Comparison of ENCODE assay signal across 1 cellular context in the genomic region with DNA sequence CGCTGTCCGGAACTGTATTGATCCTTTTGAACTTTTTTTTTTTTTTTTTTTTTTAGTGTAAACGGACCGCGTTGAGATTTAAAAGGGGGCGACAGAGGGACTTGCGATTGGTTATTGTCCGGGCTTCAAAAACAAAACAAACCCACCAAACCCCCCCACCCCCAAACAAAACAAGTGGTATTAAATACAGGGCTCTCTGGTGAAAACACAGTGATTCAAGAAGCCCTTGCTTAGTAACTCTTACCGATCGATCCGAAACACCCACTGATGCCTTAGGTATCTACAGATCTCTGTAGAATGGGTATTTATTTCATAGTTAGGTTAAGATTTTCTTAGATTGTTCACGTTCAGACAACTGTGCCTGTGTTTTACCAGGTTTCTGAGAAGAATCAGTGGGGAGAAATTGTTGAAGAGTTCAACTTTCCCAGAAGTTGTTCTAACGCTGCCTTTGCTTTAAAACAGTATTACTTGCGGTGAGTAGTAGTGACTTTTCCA.
TF ChIP-seq lines count a peak whose summit lies in the region.

No MANE protein-coding gene starts in this region.

TF ChIP-seq in HepG2, 621 proteins besides CTCF, POLR2A, EP300 and RAD21 (continued from another document and continues in another):
- TF ChIP-seq, protein P1, sequence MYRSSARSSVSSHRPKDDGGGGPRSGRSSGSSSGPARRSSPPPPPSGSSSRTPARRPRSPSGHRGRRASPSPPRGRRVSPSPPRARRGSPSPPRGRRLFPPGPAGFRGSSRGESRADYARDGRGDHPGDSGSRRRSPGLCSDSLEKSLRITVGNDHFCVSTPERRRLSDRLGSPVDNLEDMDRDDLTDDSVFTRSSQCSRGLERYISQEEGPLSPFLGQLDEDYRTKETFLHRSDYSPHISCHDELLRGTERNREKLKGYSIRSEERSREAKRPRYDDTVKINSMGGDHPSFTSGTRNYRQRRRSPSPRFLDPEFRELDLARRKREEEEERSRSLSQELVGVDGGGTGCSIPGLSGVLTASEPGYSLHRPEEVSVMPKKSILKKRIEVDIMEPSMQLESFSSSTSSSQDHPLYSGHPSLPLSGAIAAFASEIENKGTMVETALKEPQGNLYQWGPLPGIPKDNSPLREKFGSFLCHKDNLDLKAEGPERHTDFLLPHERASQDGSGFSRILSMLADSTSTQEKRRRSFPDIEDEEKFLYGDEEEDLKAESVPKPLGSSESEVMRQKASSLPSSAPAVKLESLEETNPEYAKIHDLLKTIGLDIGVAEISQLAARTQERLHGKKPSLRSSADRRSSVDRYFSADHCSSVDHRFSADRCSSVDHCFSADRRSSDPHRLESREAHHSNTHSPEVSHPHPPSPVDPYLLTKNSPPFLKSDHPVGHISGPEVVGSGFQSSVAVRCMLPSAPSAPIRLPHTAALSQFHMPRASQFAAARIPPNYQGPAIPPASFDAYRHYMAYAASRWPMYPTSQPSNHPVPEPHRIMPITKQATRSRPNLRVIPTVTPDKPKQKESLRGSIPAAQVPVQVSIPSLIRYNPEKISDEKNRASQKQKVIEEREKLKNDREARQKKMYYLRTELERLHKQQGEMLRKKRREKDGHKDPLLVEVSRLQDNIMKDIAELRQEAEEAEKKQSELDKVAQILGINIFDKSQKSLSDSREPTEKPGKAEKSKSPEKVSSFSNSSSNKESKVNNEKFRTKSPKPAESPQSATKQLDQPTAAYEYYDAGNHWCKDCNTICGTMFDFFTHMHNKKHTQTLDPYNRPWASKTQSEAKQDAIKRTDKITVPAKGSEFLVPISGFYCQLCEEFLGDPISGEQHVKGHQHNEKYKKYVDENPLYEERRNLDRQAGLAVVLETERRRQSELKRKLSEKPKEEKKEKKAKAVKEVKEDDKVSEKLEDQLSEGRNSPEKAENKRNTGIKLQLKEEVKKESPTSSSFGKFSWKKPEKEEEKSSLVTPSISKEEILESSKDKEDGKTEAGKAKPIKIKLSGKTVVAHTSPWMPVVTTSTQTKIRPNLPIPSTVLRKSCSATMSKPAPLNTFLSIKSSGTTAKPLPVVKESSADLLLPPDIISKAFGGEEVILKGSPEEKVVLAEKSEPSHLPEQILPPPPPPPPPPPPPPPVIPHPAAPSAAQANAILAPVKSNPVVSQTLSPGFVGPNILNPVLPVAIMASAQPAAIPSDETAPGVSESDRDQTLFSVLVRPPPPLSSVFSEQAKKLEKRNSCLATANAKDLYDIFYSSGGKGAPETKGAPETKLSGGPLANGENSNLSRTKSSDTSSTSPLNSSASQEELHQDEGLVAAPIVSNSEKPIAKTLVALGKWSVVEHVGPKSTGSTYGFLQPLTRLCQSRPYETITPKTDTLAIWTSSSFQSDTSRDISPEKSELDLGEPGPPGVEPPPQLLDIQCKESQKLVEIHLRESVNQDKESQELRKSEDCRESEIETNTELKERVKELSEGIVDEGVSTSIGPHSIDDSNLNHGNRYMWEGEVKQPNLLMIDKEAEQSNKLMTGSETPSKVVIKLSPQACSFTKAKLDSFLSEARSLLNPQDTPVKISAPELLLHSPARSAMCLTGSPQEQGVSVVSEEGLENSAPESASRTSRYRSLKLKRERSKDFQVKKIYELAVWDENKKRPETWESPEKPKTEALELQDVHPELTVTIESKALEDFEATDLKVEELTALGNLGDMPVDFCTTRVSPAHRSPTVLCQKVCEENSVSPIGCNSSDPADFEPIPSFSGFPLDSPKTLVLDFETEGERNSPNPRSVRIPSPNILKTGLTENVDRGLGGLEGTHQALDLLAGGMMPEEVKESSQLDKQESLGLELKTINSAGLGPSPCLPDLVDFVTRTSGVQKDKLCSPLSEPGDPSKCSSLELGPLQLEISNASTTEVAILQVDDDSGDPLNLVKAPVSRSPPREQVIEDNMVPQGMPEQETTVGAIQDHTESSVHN (CRISPR knock-in tag; IDR thresholded peaks at IDR 0.05): no peak
- TF ChIP-seq ZBTB21 (CRISPR knock-in tag; IDR thresholded peaks at IDR 0.05): no peak
- TF ChIP-seq, protein P2, sequence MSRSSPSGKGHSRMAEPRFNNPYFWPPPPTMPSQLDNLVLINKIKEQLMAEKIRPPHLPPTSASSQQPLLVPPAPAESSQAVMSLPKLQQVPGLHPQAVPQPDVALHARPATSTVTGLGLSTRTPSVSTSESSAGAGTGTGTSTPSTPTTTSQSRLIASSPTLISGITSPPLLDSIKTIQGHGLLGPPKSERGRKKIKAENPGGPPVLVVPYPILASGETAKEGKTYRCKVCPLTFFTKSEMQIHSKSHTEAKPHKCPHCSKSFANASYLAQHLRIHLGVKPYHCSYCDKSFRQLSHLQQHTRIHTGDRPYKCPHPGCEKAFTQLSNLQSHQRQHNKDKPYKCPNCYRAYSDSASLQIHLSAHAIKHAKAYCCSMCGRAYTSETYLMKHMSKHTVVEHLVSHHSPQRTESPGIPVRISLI (CRISPR knock-in tag; IDR thresholded peaks at IDR 0.05; ENCODE audit: borderline replicate concordance): peak; percentile 84
- TF ChIP-seq ZBTB3 (CRISPR knock-in tag; IDR thresholded peaks at IDR 0.05; ENCODE audit: borderline replicate concordance, low read depth): 0 out of 2 replicates have a peak, but pooled peaks have one; percentile 42
- TF ChIP-seq MXD1 (CRISPR knock-in tag; IDR thresholded peaks at IDR 0.05): no peak
- peak; percentile 74 for TF ChIP-seq ZNF629 (CRISPR knock-in tag; conservative IDR thresholded peaks at IDR 0.05)
- 0 out of 2 replicates have a peak, but pooled peaks have one; percentile 27 for TF ChIP-seq KDM1A (CRISPR knock-in tag; IDR thresholded peaks at IDR 0.05)
- TF ChIP-seq NBN (conservative IDR thresholded peaks at IDR 0.05): no peak
- peak; percentile 40; the same call in 1 of the 2 replicates for TF ChIP-seq CREM (IDR thresholded peaks at IDR 0.05)
- no peak for TF ChIP-seq CREM (CRISPR knock-in tag; IDR thresholded peaks at IDR 0.05)
- peak; percentile 2; the same call in 1 of the 2 replicates for TF ChIP-seq PATZ1 (CRISPR knock-in tag; IDR thresholded peaks at IDR 0.05)
- 0 out of 2 replicates have a peak, but pooled peaks have one; percentile 10 for TF ChIP-seq ZNF335 (CRISPR knock-in tag; IDR thresholded peaks at IDR 0.05)
- peak; percentile 9; the same call in 1 of the 2 replicates for TF ChIP-seq SIN3A (IDR thresholded peaks at IDR 0.05; ENCODE audit: borderline replicate concordance, low read depth, low read length)
- TF ChIP-seq ZNF296 (CRISPR knock-in tag; conservative IDR thresholded peaks at IDR 0.05): no peak
- TF ChIP-seq SRSF1 (optimal IDR thresholded peaks at IDR 0.05; ENCODE audit: low read depth, low read length): no peak
- 0 out of 2 replicates have a peak, but pooled peaks have one; percentile 1 for TF ChIP-seq IKZF5 (CRISPR knock-in tag; IDR thresholded peaks at IDR 0.05)
- TF ChIP-seq, protein P3, sequence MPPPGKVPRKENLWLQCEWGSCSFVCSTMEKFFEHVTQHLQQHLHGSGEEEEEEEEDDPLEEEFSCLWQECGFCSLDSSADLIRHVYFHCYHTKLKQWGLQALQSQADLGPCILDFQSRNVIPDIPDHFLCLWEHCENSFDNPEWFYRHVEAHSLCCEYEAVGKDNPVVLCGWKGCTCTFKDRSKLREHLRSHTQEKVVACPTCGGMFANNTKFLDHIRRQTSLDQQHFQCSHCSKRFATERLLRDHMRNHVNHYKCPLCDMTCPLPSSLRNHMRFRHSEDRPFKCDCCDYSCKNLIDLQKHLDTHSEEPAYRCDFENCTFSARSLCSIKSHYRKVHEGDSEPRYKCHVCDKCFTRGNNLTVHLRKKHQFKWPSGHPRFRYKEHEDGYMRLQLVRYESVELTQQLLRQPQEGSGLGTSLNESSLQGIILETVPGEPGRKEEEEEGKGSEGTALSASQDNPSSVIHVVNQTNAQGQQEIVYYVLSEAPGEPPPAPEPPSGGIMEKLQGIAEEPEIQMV (CRISPR knock-in tag; IDR thresholded peaks at IDR 0.05; ENCODE audit: low read depth): 0 out of 2 replicates have a peak, but pooled peaks have one; percentile 43
- TF ChIP-seq ZNF619 (CRISPR knock-in tag; IDR thresholded peaks at IDR 0.05): no peak
- TF ChIP-seq SAP130 (CRISPR knock-in tag; IDR thresholded peaks at IDR 0.05; ENCODE audit: low read depth): peak; percentile 29; the same call in 1 of the 2 replicates
- no peak for TF ChIP-seq CREB1 (IDR thresholded peaks at IDR 0.05)
- peak; percentile 51 for TF ChIP-seq CREB1 (CRISPR knock-in tag; IDR thresholded peaks at IDR 0.05)
- peak; percentile 27; the same call in 1 of the 2 replicates for TF ChIP-seq ONECUT2 (CRISPR knock-in tag; IDR thresholded peaks at IDR 0.05)
- peak; percentile 6; the same call in 1 of the 2 replicates for TF ChIP-seq ARID4A (CRISPR knock-in tag; IDR thresholded peaks at IDR 0.05; ENCODE audit: borderline replicate concordance)
- TF ChIP-seq AHDC1 (CRISPR knock-in tag; IDR thresholded peaks at IDR 0.05; ENCODE audit: borderline replicate concordance): peak; percentile 25; the same call in 1 of the 2 replicates
